1 cellular context compared by ENCODE assay signal in the genomic region with DNA sequence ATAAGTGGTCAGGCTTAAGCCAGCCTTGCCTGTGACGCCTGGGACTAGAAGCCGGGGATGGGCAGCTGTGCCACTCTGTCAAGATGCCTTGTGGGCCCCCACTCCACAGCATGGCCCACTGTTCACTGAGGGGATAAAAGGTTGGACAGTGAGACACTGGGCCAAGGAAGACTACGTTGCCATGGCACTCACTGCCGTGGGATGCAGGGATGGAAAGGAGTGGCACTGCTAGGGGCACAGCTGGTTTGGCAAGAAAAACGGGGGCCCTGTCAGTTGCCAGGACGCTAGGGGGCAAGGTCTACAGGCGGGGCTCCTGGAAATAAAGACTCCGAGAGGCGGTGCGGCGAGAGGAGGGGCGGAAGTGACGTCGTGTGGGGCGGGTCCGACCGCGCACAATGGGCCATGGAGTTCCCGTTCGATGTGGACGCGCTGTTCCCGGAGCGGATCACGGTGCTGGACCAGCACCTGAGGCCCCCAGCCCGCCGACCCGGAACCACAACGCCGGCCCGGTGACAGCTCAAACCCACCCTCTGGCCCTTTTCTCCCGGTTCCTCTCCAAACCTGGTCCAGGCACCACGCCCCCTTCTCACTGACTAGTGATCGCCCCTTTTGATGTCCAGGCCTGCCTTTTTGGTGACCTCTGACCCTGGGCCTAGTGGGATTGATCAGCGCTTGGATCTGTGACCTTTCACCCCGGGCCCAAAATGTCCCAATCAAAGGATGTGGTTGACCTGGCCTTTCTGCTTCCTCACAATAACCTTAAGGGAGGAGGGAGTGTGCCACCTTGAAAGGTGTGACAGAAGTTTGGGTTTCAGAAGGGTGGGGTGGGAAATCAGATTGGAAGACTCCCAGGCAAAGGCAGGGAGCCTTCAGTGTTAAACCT.
A peak's percentile ranks its signal among the peaks of the same experiment; 100 is the strongest.
TF ChIP-seq lines count a peak whose summit lies in the region.

A gene (plus strand): TSS at position 391 of the 883 bp plus-strand sequence.

TF ChIP-seq in K562, 482 proteins besides CTCF, POLR2A, EP300 and RAD21 (continued from another document and continues in another):
- no peak for TF ChIP-seq ELF1 (tag; IDR thresholded peaks at IDR 0.05)
- no peak for TF ChIP-seq RBM17 (IDR thresholded peaks at IDR 0.05; ENCODE audit: borderline replicate concordance, low read depth, low read length)
- TF ChIP-seq, protein P1, sequence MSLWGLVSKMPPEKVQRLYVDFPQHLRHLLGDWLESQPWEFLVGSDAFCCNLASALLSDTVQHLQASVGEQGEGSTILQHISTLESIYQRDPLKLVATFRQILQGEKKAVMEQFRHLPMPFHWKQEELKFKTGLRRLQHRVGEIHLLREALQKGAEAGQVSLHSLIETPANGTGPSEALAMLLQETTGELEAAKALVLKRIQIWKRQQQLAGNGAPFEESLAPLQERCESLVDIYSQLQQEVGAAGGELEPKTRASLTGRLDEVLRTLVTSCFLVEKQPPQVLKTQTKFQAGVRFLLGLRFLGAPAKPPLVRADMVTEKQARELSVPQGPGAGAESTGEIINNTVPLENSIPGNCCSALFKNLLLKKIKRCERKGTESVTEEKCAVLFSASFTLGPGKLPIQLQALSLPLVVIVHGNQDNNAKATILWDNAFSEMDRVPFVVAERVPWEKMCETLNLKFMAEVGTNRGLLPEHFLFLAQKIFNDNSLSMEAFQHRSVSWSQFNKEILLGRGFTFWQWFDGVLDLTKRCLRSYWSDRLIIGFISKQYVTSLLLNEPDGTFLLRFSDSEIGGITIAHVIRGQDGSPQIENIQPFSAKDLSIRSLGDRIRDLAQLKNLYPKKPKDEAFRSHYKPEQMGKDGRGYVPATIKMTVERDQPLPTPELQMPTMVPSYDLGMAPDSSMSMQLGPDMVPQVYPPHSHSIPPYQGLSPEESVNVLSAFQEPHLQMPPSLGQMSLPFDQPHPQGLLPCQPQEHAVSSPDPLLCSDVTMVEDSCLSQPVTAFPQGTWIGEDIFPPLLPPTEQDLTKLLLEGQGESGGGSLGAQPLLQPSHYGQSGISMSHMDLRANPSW (CRISPR knock-in tag; IDR thresholded peaks at IDR 0.05), result no peak
- TF ChIP-seq MYC (IDR thresholded peaks at IDR 0.05; ENCODE audit: low read depth, low read length), result peak; percentile 25; the same call in 1 of the 2 replicates
- no peak for TF ChIP-seq MYC (CRISPR knock-in tag; IDR thresholded peaks at IDR 0.05; ENCODE audit: borderline replicate concordance, low read depth)
- no peak for TF ChIP-seq ZNF174 (CRISPR knock-in tag; IDR thresholded peaks at IDR 0.05)
- TF ChIP-seq FIP1L1 (IDR thresholded peaks at IDR 0.05; ENCODE audit: low read depth, low read length, poor library complexity, severe bottlenecking), result no peak
- TF ChIP-seq, protein P2, sequence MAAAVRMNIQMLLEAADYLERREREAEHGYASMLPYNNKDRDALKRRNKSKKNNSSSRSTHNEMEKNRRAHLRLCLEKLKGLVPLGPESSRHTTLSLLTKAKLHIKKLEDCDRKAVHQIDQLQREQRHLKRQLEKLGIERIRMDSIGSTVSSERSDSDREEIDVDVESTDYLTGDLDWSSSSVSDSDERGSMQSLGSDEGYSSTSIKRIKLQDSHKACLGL (CRISPR knock-in tag; IDR thresholded peaks at IDR 0.05; ENCODE audit: borderline replicate concordance, poor library complexity, severe bottlenecking), result no peak
- TF ChIP-seq FOXJ3 (CRISPR knock-in tag; IDR thresholded peaks at IDR 0.05), result no peak
- TF ChIP-seq SRSF3 (IDR thresholded peaks at IDR 0.05; ENCODE audit: insufficient read depth, low read length), result no peak
- no peak for TF ChIP-seq CXXC5 (CRISPR knock-in tag; IDR thresholded peaks at IDR 0.05)
- TF ChIP-seq CREBBP (IDR thresholded peaks at IDR 0.05; ENCODE audit: low read depth, low read length), result no peak
- TF ChIP-seq, protein P3, sequence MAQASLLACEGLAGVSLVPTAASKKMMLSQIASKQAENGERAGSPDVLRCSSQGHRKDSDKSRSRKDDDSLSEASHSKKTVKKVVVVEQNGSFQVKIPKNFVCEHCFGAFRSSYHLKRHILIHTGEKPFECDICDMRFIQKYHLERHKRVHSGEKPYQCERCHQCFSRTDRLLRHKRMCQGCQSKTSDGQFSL (CRISPR knock-in tag; IDR thresholded peaks at IDR 0.05), result no peak
- TF ChIP-seq, protein P3 (tag; IDR thresholded peaks at IDR 0.05), result no peak
- TF ChIP-seq, protein P4, sequence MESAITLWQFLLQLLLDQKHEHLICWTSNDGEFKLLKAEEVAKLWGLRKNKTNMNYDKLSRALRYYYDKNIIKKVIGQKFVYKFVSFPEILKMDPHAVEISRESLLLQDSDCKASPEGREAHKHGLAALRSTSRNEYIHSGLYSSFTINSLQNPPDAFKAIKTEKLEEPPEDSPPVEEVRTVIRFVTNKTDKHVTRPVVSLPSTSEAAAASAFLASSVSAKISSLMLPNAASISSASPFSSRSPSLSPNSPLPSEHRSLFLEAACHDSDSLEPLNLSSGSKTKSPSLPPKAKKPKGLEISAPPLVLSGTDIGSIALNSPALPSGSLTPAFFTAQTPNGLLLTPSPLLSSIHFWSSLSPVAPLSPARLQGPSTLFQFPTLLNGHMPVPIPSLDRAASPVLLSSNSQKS (CRISPR knock-in tag; IDR thresholded peaks at IDR 0.05), result no peak
- TF ChIP-seq TEAD2 (tag; IDR thresholded peaks at IDR 0.05), result no peak
- TF ChIP-seq HDAC1 (IDR thresholded peaks at IDR 0.05), result peak in 1 of 2 experiments; percentile 31; a peak in 1 of 4 replicates
- TF ChIP-seq TCF3 (CRISPR knock-in tag; IDR thresholded peaks at IDR 0.05), result no peak
- TF ChIP-seq, protein P5, sequence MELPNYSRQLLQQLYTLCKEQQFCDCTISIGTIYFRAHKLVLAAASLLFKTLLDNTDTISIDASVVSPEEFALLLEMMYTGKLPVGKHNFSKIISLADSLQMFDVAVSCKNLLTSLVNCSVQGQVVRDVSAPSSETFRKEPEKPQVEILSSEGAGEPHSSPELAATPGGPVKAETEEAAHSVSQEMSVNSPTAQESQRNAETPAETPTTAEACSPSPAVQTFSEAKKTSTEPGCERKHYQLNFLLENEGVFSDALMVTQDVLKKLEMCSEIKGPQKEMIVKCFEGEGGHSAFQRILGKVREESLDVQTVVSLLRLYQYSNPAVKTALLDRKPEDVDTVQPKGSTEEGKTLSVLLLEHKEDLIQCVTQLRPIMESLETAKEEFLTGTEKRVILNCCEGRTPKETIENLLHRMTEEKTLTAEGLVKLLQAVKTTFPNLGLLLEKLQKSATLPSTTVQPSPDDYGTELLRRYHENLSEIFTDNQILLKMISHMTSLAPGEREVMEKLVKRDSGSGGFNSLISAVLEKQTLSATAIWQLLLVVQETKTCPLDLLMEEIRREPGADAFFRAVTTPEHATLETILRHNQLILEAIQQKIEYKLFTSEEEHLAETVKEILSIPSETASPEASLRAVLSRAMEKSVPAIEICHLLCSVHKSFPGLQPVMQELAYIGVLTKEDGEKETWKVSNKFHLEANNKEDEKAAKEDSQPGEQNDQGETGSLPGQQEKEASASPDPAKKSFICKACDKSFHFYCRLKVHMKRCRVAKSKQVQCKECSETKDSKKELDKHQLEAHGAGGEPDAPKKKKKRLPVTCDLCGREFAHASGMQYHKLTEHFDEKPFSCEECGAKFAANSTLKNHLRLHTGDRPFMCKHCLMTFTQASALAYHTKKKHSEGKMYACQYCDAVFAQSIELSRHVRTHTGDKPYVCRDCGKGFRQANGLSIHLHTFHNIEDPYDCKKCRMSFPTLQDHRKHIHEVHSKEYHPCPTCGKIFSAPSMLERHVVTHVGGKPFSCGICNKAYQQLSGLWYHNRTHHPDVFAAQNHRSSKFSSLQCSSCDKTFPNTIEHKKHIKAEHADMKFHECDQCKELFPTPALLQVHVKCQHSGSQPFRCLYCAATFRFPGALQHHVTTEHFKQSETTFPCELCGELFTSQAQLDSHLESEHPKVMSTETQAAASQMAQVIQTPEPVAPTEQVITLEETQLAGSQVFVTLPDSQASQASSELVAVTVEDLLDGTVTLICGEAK (IDR thresholded peaks at IDR 0.05), result peak; percentile 75
- TF ChIP-seq, protein P5 (CRISPR knock-in tag; IDR thresholded peaks at IDR 0.05), result no peak
- TF ChIP-seq CAMTA2 (CRISPR knock-in tag; conservative IDR thresholded peaks at IDR 0.05), result 0 out of 2 replicates have a peak, but pooled peaks have one; percentile 32
- TF ChIP-seq, protein P6, sequence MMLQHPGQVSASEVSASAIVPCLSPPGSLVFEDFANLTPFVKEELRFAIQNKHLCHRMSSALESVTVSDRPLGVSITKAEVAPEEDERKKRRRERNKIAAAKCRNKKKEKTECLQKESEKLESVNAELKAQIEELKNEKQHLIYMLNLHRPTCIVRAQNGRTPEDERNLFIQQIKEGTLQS (IDR thresholded peaks at IDR 0.05), result no peak
- TF ChIP-seq, protein P6 (CRISPR knock-in tag; conservative IDR thresholded peaks at IDR 0.05), result no peak
- no peak for TF ChIP-seq BRF1 (IDR thresholded peaks at IDR 0.05; ENCODE audit: borderline replicate concordance, extremely low read depth, insufficient read length)
- TF ChIP-seq THRAP3 (IDR thresholded peaks at IDR 0.05; ENCODE audit: borderline replicate concordance), result peak; percentile 73; the same call in 1 of the 2 replicates
- peak; percentile 69 for TF ChIP-seq CCNT2 (IDR thresholded peaks at IDR 0.05; ENCODE audit: borderline replicate concordance, extremely low read depth, insufficient read length, low read depth, low read length)
- no peak for TF ChIP-seq L3MBTL2 (IDR thresholded peaks at IDR 0.05)
- no peak for TF ChIP-seq FOS (IDR thresholded peaks at IDR 0.05; ENCODE audit: extremely low read depth, insufficient read length)
- TF ChIP-seq, protein P7, sequence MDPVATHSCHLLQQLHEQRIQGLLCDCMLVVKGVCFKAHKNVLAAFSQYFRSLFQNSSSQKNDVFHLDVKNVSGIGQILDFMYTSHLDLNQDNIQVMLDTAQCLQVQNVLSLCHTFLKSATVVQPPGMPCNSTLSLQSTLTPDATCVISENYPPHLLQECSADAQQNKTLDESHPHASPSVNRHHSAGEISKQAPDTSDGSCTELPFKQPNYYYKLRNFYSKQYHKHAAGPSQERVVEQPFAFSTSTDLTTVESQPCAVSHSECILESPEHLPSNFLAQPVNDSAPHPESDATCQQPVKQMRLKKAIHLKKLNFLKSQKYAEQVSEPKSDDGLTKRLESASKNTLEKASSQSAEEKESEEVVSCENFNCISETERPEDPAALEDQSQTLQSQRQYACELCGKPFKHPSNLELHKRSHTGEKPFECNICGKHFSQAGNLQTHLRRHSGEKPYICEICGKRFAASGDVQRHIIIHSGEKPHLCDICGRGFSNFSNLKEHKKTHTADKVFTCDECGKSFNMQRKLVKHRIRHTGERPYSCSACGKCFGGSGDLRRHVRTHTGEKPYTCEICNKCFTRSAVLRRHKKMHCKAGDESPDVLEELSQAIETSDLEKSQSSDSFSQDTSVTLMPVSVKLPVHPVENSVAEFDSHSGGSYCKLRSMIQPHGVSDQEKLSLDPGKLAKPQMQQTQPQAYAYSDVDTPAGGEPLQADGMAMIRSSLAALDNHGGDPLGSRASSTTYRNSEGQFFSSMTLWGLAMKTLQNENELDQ (CRISPR knock-in tag; IDR thresholded peaks at IDR 0.05; ENCODE audit: borderline replicate concordance), result no peak
- TF ChIP-seq, protein P8, sequence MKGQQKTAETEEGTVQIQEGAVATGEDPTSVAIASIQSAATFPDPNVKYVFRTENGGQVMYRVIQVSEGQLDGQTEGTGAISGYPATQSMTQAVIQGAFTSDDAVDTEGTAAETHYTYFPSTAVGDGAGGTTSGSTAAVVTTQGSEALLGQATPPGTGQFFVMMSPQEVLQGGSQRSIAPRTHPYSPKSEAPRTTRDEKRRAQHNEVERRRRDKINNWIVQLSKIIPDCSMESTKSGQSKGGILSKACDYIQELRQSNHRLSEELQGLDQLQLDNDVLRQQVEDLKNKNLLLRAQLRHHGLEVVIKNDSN (CRISPR knock-in tag; IDR thresholded peaks at IDR 0.05), result no peak
- TF ChIP-seq PHF20 (IDR thresholded peaks at IDR 0.05; ENCODE audit: partially characterized antibody), result peak; percentile 43
- no peak for TF ChIP-seq MECOM (CRISPR knock-in tag; IDR thresholded peaks at IDR 0.05)
- no peak for TF ChIP-seq ATF1 (CRISPR knock-in tag; IDR thresholded peaks at IDR 0.05)
- TF ChIP-seq ATF1 (tag; IDR thresholded peaks at IDR 0.05), result peak; percentile 71
- TF ChIP-seq RAD51 (IDR thresholded peaks at IDR 0.05; ENCODE audit: borderline replicate concordance, low read depth), result no peak
- no peak for TF ChIP-seq KLF1 (tag; IDR thresholded peaks at IDR 0.05)
- TF ChIP-seq SPI1 (IDR thresholded peaks at IDR 0.05; ENCODE audit: borderline replicate concordance, low read depth, low read length), result no peak
